Comparison of ENCODE assay signal across 8 cellular contexts in genomic region chr16:24036614-24037013, GRCh38.
DNase-seq lines count a peak whose midpoint lies in the region; ATAC-seq and TF ChIP-seq lines count a peak whose summit lies in the region.

No MANE protein-coding gene starts in this region.

- peaks cover 22% of the 10 kb centered on the region for H3K4me1 Mint-ChIP-seq in activated naive CD4-positive, alpha-beta T cell treated with anti-CD3 and anti-CD28 coated beads for 36 hours (ENCODE audit: low read depth)
- peaks cover 3% of the 10 kb centered on the region for H3K4me1 Mint-ChIP-seq in type B pancreatic cell (ENCODE audit: unreplicated experiment)

- intact Hi-C loops in activated naive CD4-positive, alpha-beta T cell treated with anti-CD3 and anti-CD28 coated beads for 36 hours (cut with micrococcal nuclease): loop anchor here (1.0 to 2.0 kb wide), 3 partner anchors 22 to 301 kb away; no protein-coding TSS in a partner anchor

- H3K4me3 Mint-ChIP-seq in activated naive CD4-positive, alpha-beta T cell treated with anti-CD3 and anti-CD28 coated beads for 36 hours: no peak overlapping the region
- H3K4me3 Mint-ChIP-seq in type B pancreatic cell: no peak overlapping the region

- H3K4me3 ChIP-seq in effector memory CD4-positive, alpha-beta T cell (ENCODE audit: insufficient read depth, low read depth, low read length, poor library complexity, severe bottlenecking): no peak overlapping the region

- peaks cover 3% of the 10 kb centered on the region for H3K9me3 Mint-ChIP-seq in activated naive CD4-positive, alpha-beta T cell treated with anti-CD3 and anti-CD28 coated beads for 36 hours
- no peaks in the 10 kb centered on the region for H3K9me3 Mint-ChIP-seq in type B pancreatic cell

- H3K27ac ChIP-seq in effector memory CD4-positive, alpha-beta T cell (ENCODE audit: insufficient read depth, low read length, poor library complexity, severe bottlenecking): no peak overlapping the region

- CTCF ChIA-PET in activated naive CD4-positive, alpha-beta T cell treated with anti-CD3 and anti-CD28 coated beads for 36 hours (lab: Charles Lee): interaction anchor here (0.6 to 8.2 kb wide), 17 partner anchors 10 to 468 kb away, joined by 3 to 128 read pairs (median 4); no protein-coding TSS in a partner anchor

- peaks cover 13% of the 10 kb centered on the region for H3K36me3 ChIP-seq in effector memory CD4-positive, alpha-beta T cell (ENCODE audit: control insufficient read depth, insufficient read depth, low read length)

- peaks cover 10% of the 10 kb centered on the region for H3K36me3 Mint-ChIP-seq in activated naive CD4-positive, alpha-beta T cell treated with anti-CD3 and anti-CD28 coated beads for 36 hours (ENCODE audit: low read depth)
- no peaks in the 10 kb centered on the region for H3K36me3 Mint-ChIP-seq in type B pancreatic cell

- no peaks in the 10 kb centered on the region for H3K9me3 ChIP-seq in effector memory CD4-positive, alpha-beta T cell (ENCODE audit: control insufficient read depth, low read length)

- DNase-seq in activated naive CD4-positive, alpha-beta T cell treated with anti-CD3 and anti-CD28 coated beads for 36 hours: peak; percentile 56
- no peak for DNase-seq in activated naive CD4-positive, alpha-beta T cell (lab: John Stamatoyannopoulos, UW)
- DNase-seq in NCI-H1694 (lab: John Stamatoyannopoulos, UW) (peak; percentile 2), middle frontal gyrus (ENCODE audit: extremely low spot score, low spot score) (peak; percentile 29), type B pancreatic cell (ENCODE audit: extremely low spot score, unreplicated experiment) (no peak)
- peak; percentile 7 to 37 for DNase-seq in activated CD4-positive, alpha-beta T cell treated with anti-CD3 and anti-CD28 coated beads for 4 hours
- peak in 2 of 3 donors; percentile 15 to 19 for DNase-seq in effector memory CD4-positive, alpha-beta T cell

- no peaks in the 10 kb centered on the region for H3K27me3 ChIP-seq in effector memory CD4-positive, alpha-beta T cell (replicated peaks; ENCODE audit: control insufficient read depth, insufficient read depth, low read length, poor library complexity, severe bottlenecking)

- TF ChIP-seq CTCF in type B pancreatic cell (conservative IDR thresholded peaks at IDR 0.05): peak; percentile 85

- peaks cover 12% of the 10 kb centered on the region for H3K4me1 ChIP-seq in effector memory CD4-positive, alpha-beta T cell (ENCODE audit: control insufficient read depth, insufficient read depth, low read length, poor library complexity, severe bottlenecking)

- no peak overlapping the region for H3K27ac Mint-ChIP-seq in activated naive CD4-positive, alpha-beta T cell treated with anti-CD3 and anti-CD28 coated beads for 36 hours
- H3K27ac Mint-ChIP-seq in type B pancreatic cell: no peak overlapping the region

- no peaks in the 10 kb centered on the region for H3K27me3 Mint-ChIP-seq in activated naive CD4-positive, alpha-beta T cell treated with anti-CD3 and anti-CD28 coated beads for 36 hours (ENCODE audit: low read depth)
- H3K27me3 Mint-ChIP-seq in type B pancreatic cell: peaks cover 32% of the 10 kb centered on the region

- ATAC-seq in HG02571 (IDR thresholded peaks at IDR 0.05; ENCODE audit: unreplicated experiment): no peak

Comparison
In these comparisons a context has a peak if more than half of its experiments do, and no peak if none do; other contexts are left out.
1. DNase-seq: peak in activated naive CD4-positive, alpha-beta T cell treated with anti-CD3 and anti-CD28 coated beads for 36 hours (single experiment), NCI-H1694 (single experiment), activated CD4-positive, alpha-beta T cell treated with anti-CD3 and anti-CD28 coated beads for 4 hours (2 of 2), effector memory CD4-positive, alpha-beta T cell (2 of 3) and middle frontal gyrus (single experiment); none in activated naive CD4-positive, alpha-beta T cell (0 of 4) and type B pancreatic cell (single experiment).